ENCODE assay signal across 11 cellular contexts in genomic region chr4:148007789-148008188, GRCh38.
DNase-seq lines count a peak whose midpoint lies in the region; ATAC-seq and TF ChIP-seq lines count a peak whose summit lies in the region.
"Had no signal": no experiment of that assay in that cellular context is flagged by ENCODE, and none has a peak within 500 bp of the region (broad histone marks: within the 10 kb centered on the region; RNA-seq: fewer than 3 reads in every experiment).

No MANE protein-coding gene starts in this region.

- H3K79me2 ChIP-seq in osteoblast (ENCODE audit: insufficient read depth, low read length) = peaks cover 11% of the 10 kb centered on the region

- no peaks in the 10 kb centered on the region for H3K36me3 ChIP-seq in osteoblast (ENCODE audit: insufficient read depth, low read length)
- H3K36me3 ChIP-seq: ovary had no signal

- H3K4me2 ChIP-seq in osteoblast (ENCODE audit: insufficient read depth, low read length) = peak overlapping the region; percentile 6

- H2AFZ ChIP-seq in osteoblast (ENCODE audit: low read length) = no peak overlapping the region

- DNase-seq in M059J (ENCODE audit: low read depth) (peak; percentile 26), epithelial cell of prostate (ENCODE audit: low read depth, low spot score) (no peak), osteoblast (ENCODE audit: insufficient read length, low spot score, missing footprints) (no peak), NAMALWA (ENCODE audit: low spot score) (no peak), GM19240 (ENCODE audit: insufficient read length, low spot score) (no peak)
- DNase-seq: CD8-positive, alpha-beta T cell; T-helper 9 cell had no signal

- H3K27ac ChIP-seq in epithelial cell of prostate (peak overlapping the region; percentile 42), osteoblast (ENCODE audit: low read depth, low read length) (peak overlapping the region; percentile 3)
- H3K27ac ChIP-seq: ovary had no signal

- ATAC-seq in GM18498 (IDR thresholded peaks at IDR 0.05; ENCODE audit: unreplicated experiment) = peak; percentile 47
- ATAC-seq in HG02763 (IDR thresholded peaks at IDR 0.05; ENCODE audit: unreplicated experiment) = no peak
- ATAC-seq in HG03139 (IDR thresholded peaks at IDR 0.05; ENCODE audit: unreplicated experiment) = no peak
- ATAC-seq: CD8-positive, alpha-beta T cell had no signal

- no peaks in the 10 kb centered on the region for H3K27me3 ChIP-seq in osteoblast (ENCODE audit: insufficient read depth, low read length)
- H3K27me3 ChIP-seq: ovary had no signal

- TF ChIP-seq CTCF in osteoblast (IDR thresholded peaks at IDR 0.05; ENCODE audit: extremely low read depth, low read depth, low read length) = no peak

- H3K4me1 ChIP-seq in osteoblast (ENCODE audit: insufficient read depth, low read length) = peaks cover 23% of the 10 kb centered on the region

- H3K4me3 ChIP-seq in osteoblast (ENCODE audit: insufficient read depth, low read length) = no peak overlapping the region
- H3K4me3 ChIP-seq: ovary had no signal

- H3K9me3 ChIP-seq in osteoblast (ENCODE audit: low read depth, low read length) = no peaks in the 10 kb centered on the region
- H3K9me3 ChIP-seq: ovary had no signal

- H4K20me1 ChIP-seq in osteoblast (ENCODE audit: insufficient read depth, low read length) = peaks cover 7% of the 10 kb centered on the region
